In genomic region chr4:20122198-20122988, GRCh38 we compare ENCODE assay signal across 7 cellular contexts.
"Had no signal": no experiment of that assay in that cellular context is flagged by ENCODE, and none has a peak within 500 bp of the region (broad histone marks: within the 10 kb centered on the region; RNA-seq: fewer than 3 reads in every experiment).

No MANE protein-coding gene starts in this region.

- H3K4me3 ChIP-seq: GM23338 had no signal

- H3K4me2 ChIP-seq: GM23338, KMS-11 had no signal

- H3K27ac Mint-ChIP-seq: GM23338 had no signal

- FAIRE-seq: HTR-8/SVneo had no signal

- DNase-seq: H7, HCEC 1CT, Karpas-422, KBM-7 had no signal

- ATAC-seq: GM23338 had no signal

- H2AFZ ChIP-seq: GM23338 had no signal

- H3K4me3 Mint-ChIP-seq: GM23338 had no signal

- H3K9me3 Mint-ChIP-seq: GM23338 had no signal

- H3K9ac ChIP-seq: KMS-11 had no signal

- H3K27ac ChIP-seq: KMS-11 had no signal

- H3K4me1 Mint-ChIP-seq: GM23338 had no signal
